In genomic region chr19:43439183-43440063, GRCh38 we compare ENCODE assay signal across 8 cellular contexts. TPM values are rescaled to one million over a fixed set of nuclear protein-coding genes. Genes with fewer than 3 reads are reported as not detected.
A peak's percentile ranks its signal among the peaks of the same experiment; 100 is the strongest.
DNase-seq lines count a peak whose midpoint lies in the region; ATAC-seq and TF ChIP-seq lines count a peak whose summit lies in the region.

No MANE protein-coding gene starts in this region.

- H3K4me3 ChIP-seq in colonic mucosa, result no peak overlapping the region

- no peaks in the 10 kb centered on the region for H3K36me3 ChIP-seq in colonic mucosa

- H3K4me1 ChIP-seq in colonic mucosa, result peaks cover 8% of the 10 kb centered on the region

- ATAC-seq in HG03045 (IDR thresholded peaks at IDR 0.05; ENCODE audit: unreplicated experiment) (no peak), GM19395 (IDR thresholded peaks at IDR 0.05; ENCODE audit: unreplicated experiment) (no peak)

- intact Hi-C loops in colonic mucosa (cut with DNase I), result no loop called here

- no peaks in the 10 kb centered on the region for H3K27me3 ChIP-seq in colonic mucosa

- peak; percentile 29 for DNase-seq in activated T-cell treated with anti-CD3 and anti-CD28 coated beads for 1 hour (ENCODE audit: low read depth)
- no peak for DNase-seq in activated T-cell treated with anti-CD3 and anti-CD28 coated beads, Interleukin-2, amount 50 U/mL, for 48 hours
- DNase-seq in T follicular helper cell (ENCODE audit: low read depth), result peak; percentile 47
- no peak for DNase-seq in colonic mucosa
- DNase-seq in stimulated activated naive CD4-positive, alpha-beta T cell treated with Interleukin-2 at 50 U/mL for 16 hours (lab: John Stamatoyannopoulos, UW), result peak; percentile 22
- DNase-seq in retina, result no peak

- no peaks in the 10 kb centered on the region for H3K9me3 ChIP-seq in colonic mucosa

- peak overlapping the region; percentile 29 for H3K27ac ChIP-seq in colonic mucosa

- TF ChIP-seq CTCF in colonic mucosa (IDR thresholded peaks at IDR 0.05), result no peak

- H3K9ac ChIP-seq in colonic mucosa (ENCODE audit: low read depth in 2 of 2, low read length in 2 of 2), result no peak overlapping the region

RNA-seq across cellular contexts. Expression of gene TEX101, which starts 24.7 kb away (rescaled TPM):
- total RNA-seq in colonic mucosa, result under 1 TPM in 1 of 2 donors, not detected in 1; 0.17 TPM

RNA-seq across cellular contexts. Expression of gene LYPD3, which starts 26.0 kb away (rescaled TPM):
- under 1 TPM; 0.42 to 0.59 TPM for total RNA-seq in colonic mucosa

Comparison
In these comparisons a context has a peak if more than half of its experiments do, and no peak if none do; other contexts are left out.
1. DNase-seq: peak in activated T-cell treated with anti-CD3 and anti-CD28 coated beads for 1 hour (single experiment), T follicular helper cell (single experiment) and stimulated activated naive CD4-positive, alpha-beta T cell treated with Interleukin-2 at 50 U/mL for 16 hours (single experiment); none in activated T-cell treated with anti-CD3 and anti-CD28 coated beads, Interleukin-2, amount 50 U/mL, for 48 hours (0 of 2), colonic mucosa (single experiment) and retina (single experiment).